8 cellular contexts compared by ENCODE assay signal in genomic region chr20:1390552-1391403, GRCh38. TPM values are rescaled to one million over a fixed set of nuclear protein-coding genes. Genes with fewer than 3 reads are reported as not detected.
DNase-seq lines count a peak whose midpoint lies in the region; ATAC-seq and TF ChIP-seq lines count a peak whose summit lies in the region.

No MANE protein-coding gene starts in this region.

- H3K79me2 ChIP-seq in GM23248 (ENCODE audit: insufficient read depth): peaks cover 76% of the 10 kb centered on the region

- TF ChIP-seq CTCF in epithelial cell of proximal tubule (conservative IDR thresholded peaks at IDR 0.05; ENCODE audit: low read depth, low read length): no peak

- peaks cover 3% of the 10 kb centered on the region; the same call in 1 of the 2 replicates for H4K20me1 ChIP-seq in GM23248 (ENCODE audit: insufficient read depth)

- in situ Hi-C loops in GM23248 (cut with MboI): no loop called here

- H3K4me1 ChIP-seq in GM23248 (ENCODE audit: insufficient read depth): peaks cover 29% of the 10 kb centered on the region

- peak; percentile 40 for DNase-seq in GM23248
- no peak for DNase-seq in T-cell
- no peak for DNase-seq in epithelial cell of proximal tubule (ENCODE audit: low read depth)
- peak; percentile 77 for DNase-seq in putamen (ENCODE audit: low spot score)
- no peak for DNase-seq in RPMI8226
- DNase-seq in NCI-H146 treated with DMSO at 0.1 percent for 48 hours (lab: John Stamatoyannopoulos, UW; ENCODE audit: unreplicated experiment): no peak
- no peak for DNase-seq in SIG-M5 (lab: John Stamatoyannopoulos, UW)

- 0 out of 2 replicates have a peak, but pooled peaks cover 4% of the 10 kb centered on the region for H3F3A ChIP-seq in GM23248 (ENCODE audit: insufficient read depth)

- ATAC-seq in T-cell (replicated peaks in 1 of 4) (no peak), HG02840 (IDR thresholded peaks at IDR 0.05; ENCODE audit: low FRiP score, unreplicated experiment) (no peak)

- no peaks in the 10 kb centered on the region for H3K9me3 ChIP-seq in GM23248 (ENCODE audit: low read depth)

- no peaks in the 10 kb centered on the region for H3K9me3 Mint-ChIP-seq in T-cell

- no peaks in the 10 kb centered on the region for H3K27me3 ChIP-seq in GM23248 (replicated peaks; ENCODE audit: insufficient read depth)

- peaks cover 6% of the 10 kb centered on the region for H3K36me3 Mint-ChIP-seq in T-cell

- peak overlapping the region; percentile 48; the same call in 1 of the 2 replicates for H3K27ac ChIP-seq in GM23248

- peak overlapping the region; percentile 85 to 90 for H3K27ac Mint-ChIP-seq in T-cell

- no peaks in the 10 kb centered on the region for H3K36me3 ChIP-seq in GM23248 (ENCODE audit: low read depth)

- 53 to 60% methylated on average over 16 of the region's 16 CpGs for WGBS in GM23248 (ENCODE audit: low coverage in 1 of 2, low lambda C conversion rate in 2 of 2, missing lambda C conversion rate in 2 of 2), 2 experiments

- CTCF ChIA-PET in T-cell (lab: Charles Lee): interaction anchor here (0.7 to 1.7 kb wide), 5 partner anchors 8 to 66 kb away, joined by 3 to 4 read pairs (median 3); no protein-coding TSS in a partner anchor

- H3K9me2 ChIP-seq in GM23248 (ENCODE audit: insufficient read depth): no peaks in the 10 kb centered on the region

- peak overlapping the region; percentile 85 for H3K9ac ChIP-seq in GM23248

- H3K4me2 ChIP-seq in GM23248 (ENCODE audit: unreplicated experiment): peak overlapping the region; percentile 97

- no peaks in the 10 kb centered on the region for H3K27me3 Mint-ChIP-seq in T-cell

- H3K4me1 Mint-ChIP-seq in T-cell: peaks cover 75 to 83% (median 77%) of the 10 kb centered on the region in 3 donors

- no peak overlapping the region for H2AFZ ChIP-seq in GM23248

- H3K4me3 Mint-ChIP-seq in T-cell: peak overlapping the region; percentile 82 to 88 (median 87)

- POLR2A ChIA-PET in T-cell (lab: Charles Lee): interaction anchor here in 1 of 2 donors (0.7 kb wide), 1 partner anchor 16 kb away, joined by 5 read pairs; no protein-coding TSS in a partner anchor

- peak overlapping the region; percentile 91 for H3K4me3 ChIP-seq in GM23248
- peak overlapping the region; percentile 95 for H3K4me3 ChIP-seq in epithelial cell of proximal tubule (ENCODE audit: low read depth, low read length)

RNA-seq across cellular contexts. Expression of gene FKBP1A, which starts 2.1 kb away (rescaled TPM):
- total RNA-seq in GM23248 (2014; rRNA removed; shearing (Covaris generic)): 150 and 162 TPM in 2 replicates
- polyA plus RNA-seq in GM23248 (2016; fragmentation: Nextera tagmentation; extraction: Ambion mirVana): 844 and 887 TPM in 2 replicates
- total RNA-seq in T-cell: 10 to 100 TPM; 76.7 to 90.4 (median 79.9) TPM
- 129 and 188 TPM in 2 replicates for total RNA-seq in epithelial cell of proximal tubule

Comparison
In these comparisons a context has a peak if more than half of its experiments do, and no peak if none do; other contexts are left out.
1. DNase-seq: peak in GM23248 (single experiment) and putamen (single experiment); none in T-cell (0 of 34), epithelial cell of proximal tubule (single experiment), RPMI8226 (single experiment), NCI-H146 treated with DMSO at 0.1 percent for 48 hours (single experiment) and SIG-M5 (single experiment).